Comparison of ENCODE assay signal across 8 cellular contexts in genomic region chr21:8257083-8257799, GRCh38.
DNase-seq lines count a peak whose midpoint lies in the region; ATAC-seq and TF ChIP-seq lines count a peak whose summit lies in the region.
"Not testable (repeated sequence)": the region's sequence is repeated elsewhere in the genome, so short reads cannot be mapped to it uniquely, and the experiment has no call there.

No MANE protein-coding gene starts in this region.

- not testable (repeated sequence) for H3K27ac Mint-ChIP-seq in activated CD4-positive, alpha-beta T cell treated with anti-CD3 and anti-CD28 coated beads, Interleukin-2, amount 10 ng/mL, durations not matched to agents 7 days and 5 days; activated T-cell treated with anti-CD3 and anti-CD28 coated beads, Interleukin-2, amount 50 U/mL, for 72 hours

- TF ChIP-seq CTCF in AG09319 (IDR thresholded peaks at IDR 0.05; ENCODE audit: low read depth, low read length); colonic mucosa (IDR thresholded peaks at IDR 0.05): not testable (repeated sequence)

- H3K9me3 Mint-ChIP-seq in activated CD4-positive, alpha-beta T cell treated with anti-CD3 and anti-CD28 coated beads, Interleukin-2, amount 10 ng/mL, durations not matched to agents 7 days and 5 days; activated T-cell treated with anti-CD3 and anti-CD28 coated beads, Interleukin-2, amount 50 U/mL, for 72 hours: not testable (repeated sequence)

- POLR2A ChIA-PET in activated CD4-positive, alpha-beta T cell treated with anti-CD3 and anti-CD28 coated beads, Interleukin-2, amount 10 ng/mL, durations not matched to agents 7 days and 5 days (lab: Charles Lee): not testable (repeated sequence)

- DNase-seq in AG09319 (ENCODE audit: extremely low read depth, low read depth) (peak; percentile 45), MG63 (peak; percentile 11), colonic mucosa (peak; percentile 12), islet precursor cell (peak; percentile 45), posterior vena cava (ENCODE audit: low spot score) (peak; percentile 23)
- DNase-seq in activated CD4-positive, alpha-beta T cell treated with anti-CD3 and anti-CD28 coated beads, Interleukin-2, amount 10 ng/mL, durations not matched to agents 7 days and 5 days: peak; percentile 22
- peak; percentile 28 to 39 for DNase-seq in activated T-cell treated with anti-CD3 and anti-CD28 coated beads, Interleukin-2, amount 50 U/mL, for 72 hours
- DNase-seq in stimulated activated CD8-positive, alpha-beta memory T cell treated with anti-CD3 and anti-CD28 coated beads, Interleukin-4, amount 100 ng/mL, for 48 hours: peak; percentile 50

- intact Hi-C loops in colonic mucosa (cut with DNase I); posterior vena cava (cut with DNase I): not testable (repeated sequence)

- H3K36me3 ChIP-seq in MG63, colonic mucosa: not testable (repeated sequence)

- not testable (repeated sequence) for H3K27me3 ChIP-seq in MG63, colonic mucosa

- CTCF ChIA-PET in activated CD4-positive, alpha-beta T cell treated with anti-CD3 and anti-CD28 coated beads, Interleukin-2, amount 10 ng/mL, durations not matched to agents 7 days and 5 days (lab: Charles Lee): not testable (repeated sequence)

- not testable (repeated sequence) for H3K9ac ChIP-seq in colonic mucosa (ENCODE audit: low read depth in 2 of 2, low read length in 2 of 2)

- H3K36me3 Mint-ChIP-seq in activated CD4-positive, alpha-beta T cell treated with anti-CD3 and anti-CD28 coated beads, Interleukin-2, amount 10 ng/mL, durations not matched to agents 7 days and 5 days (ENCODE audit: low read depth); activated T-cell treated with anti-CD3 and anti-CD28 coated beads, Interleukin-2, amount 50 U/mL, for 72 hours (ENCODE audit: insufficient read depth in 2 of 2): not testable (repeated sequence)

- H3K4me3 Mint-ChIP-seq in activated CD4-positive, alpha-beta T cell treated with anti-CD3 and anti-CD28 coated beads, Interleukin-2, amount 10 ng/mL, durations not matched to agents 7 days and 5 days; activated T-cell treated with anti-CD3 and anti-CD28 coated beads, Interleukin-2, amount 50 U/mL, for 72 hours: not testable (repeated sequence)

- not testable (repeated sequence) for H3K4me1 ChIP-seq in colonic mucosa

- H3K27me3 Mint-ChIP-seq in activated CD4-positive, alpha-beta T cell treated with anti-CD3 and anti-CD28 coated beads, Interleukin-2, amount 10 ng/mL, durations not matched to agents 7 days and 5 days; activated T-cell treated with anti-CD3 and anti-CD28 coated beads, Interleukin-2, amount 50 U/mL, for 72 hours (ENCODE audit: low read depth): not testable (repeated sequence)

- H3K4me1 Mint-ChIP-seq in activated CD4-positive, alpha-beta T cell treated with anti-CD3 and anti-CD28 coated beads, Interleukin-2, amount 10 ng/mL, durations not matched to agents 7 days and 5 days; activated T-cell treated with anti-CD3 and anti-CD28 coated beads, Interleukin-2, amount 50 U/mL, for 72 hours (ENCODE audit: low read depth): not testable (repeated sequence)

- H3K9me3 ChIP-seq in MG63, colonic mucosa: not testable (repeated sequence)

- H3K4me3 ChIP-seq in MG63, colonic mucosa: not testable (repeated sequence)

- not testable (repeated sequence) for ATAC-seq in activated T-cell treated with anti-CD3 and anti-CD28 coated beads, Interleukin-2, amount 50 U/mL, for 72 hours (replicated peaks in 1 of 2)

- H3K27ac ChIP-seq in colonic mucosa: not testable (repeated sequence)
